Comparison of ENCODE assay signal across 34 cellular contexts in the genomic region with DNA sequence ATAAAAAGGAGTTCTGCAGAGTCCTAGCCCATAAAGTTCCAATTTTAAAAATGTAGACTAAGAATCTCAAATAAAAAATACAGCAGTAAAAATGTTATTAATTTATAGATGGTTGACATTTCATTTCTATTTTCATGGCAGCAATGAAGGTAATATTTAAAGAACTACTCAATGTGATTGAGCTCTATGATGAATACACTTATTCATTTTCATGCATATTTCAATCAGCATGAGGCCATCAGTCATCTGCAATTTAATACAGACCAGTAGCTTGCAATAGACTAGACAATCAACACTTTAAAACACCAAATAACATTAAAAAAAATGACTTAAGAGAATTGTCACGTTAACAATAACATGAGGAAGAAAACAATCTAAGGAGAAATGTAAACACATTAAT.
A peak's percentile ranks its signal among the peaks of the same experiment; 100 is the strongest.
DNase-seq lines count a peak whose midpoint lies in the region; ATAC-seq and TF ChIP-seq lines count a peak whose summit lies in the region.
"Had no signal": no experiment of that assay in that cellular context is flagged by ENCODE, and none has a peak within 500 bp of the region (broad histone marks: within the 10 kb centered on the region; RNA-seq: fewer than 3 reads in every experiment).

No MANE protein-coding gene starts in this region.

- RAD21 ChIA-PET in HCT116 (lab: Charles Lee; ENCODE audit: low non-redundant PET in 1 of 2, low total read pairs in 2 of 2, uncharacterized antibody in 2 of 2, unreplicated experiment in 2 of 2): no interaction called here

- H3K36me3 Mint-ChIP-seq in CD8-positive, alpha-beta T cell: no peaks in the 10 kb centered on the region
- H3K36me3 Mint-ChIP-seq: CD14-positive monocyte; CD4-positive, alpha-beta memory T cell; CD4-positive, CD25-positive, alpha-beta regulatory T cell; CD8-positive, alpha-beta memory T cell had no signal

- CTCF ChIA-PET in HCT116 (lab: Charles Lee): no interaction called here
- CTCF ChIA-PET in HEK293T (lab: Yijun Ruan, JAX): no interaction called here
- CTCF ChIA-PET in PC-9 (lab: Charles Lee): no interaction called here
- CTCF ChIA-PET in CD8-positive, alpha-beta T cell (lab: Charles Lee): no interaction called here

- H3K79me2 ChIP-seq in HCT116 (ENCODE audit: insufficient read depth, low read length): no peaks in the 10 kb centered on the region
- H3K79me2 ChIP-seq in PC-9 (ENCODE audit: low read depth): no peaks in the 10 kb centered on the region
- H3K79me2 ChIP-seq in neural cell (replicated peaks; ENCODE audit: insufficient read depth, low read length): no peaks in the 10 kb centered on the region

- peak overlapping the region; percentile 67 for H2AFZ ChIP-seq in HCT116 (ENCODE audit: low read depth, low read length, poor library complexity, severe bottlenecking)
- H2AFZ ChIP-seq in PC-9: 0 out of 2 replicates have a peak overlapping the region, but pooled peaks have one; percentile 36
- no peak overlapping the region for H2AFZ ChIP-seq in neural cell (ENCODE audit: low read depth, low read length)

- TF ChIP-seq POLR2A in HCT116 (IDR thresholded peaks at IDR 0.05; ENCODE audit: borderline replicate concordance, extremely low read depth, insufficient read depth, insufficient read length): no peak

- H3K27ac ChIP-seq in HCT116 (ENCODE audit: low read depth, low read length) (no peak overlapping the region), PC-9 (no peak overlapping the region), neural cell (ENCODE audit: low read length) (no peak overlapping the region)
- no peak overlapping the region for H3K27ac ChIP-seq in CD8-positive, alpha-beta T cell (ENCODE audit: low read depth, low read length)
- H3K27ac ChIP-seq: 22Rv1; A549; BLaER1; BLaER1 treated with 17β-estradiol and CSF1 and Interleukin-3, amounts not matched to agents 10 nM and 100 nM; C4-2B had no signal

- no peaks in the 10 kb centered on the region for H3F3A ChIP-seq in PC-9 (ENCODE audit: insufficient read depth, low read depth)
- H3F3A ChIP-seq in neural cell (ENCODE audit: insufficient read depth, low read length, poor library complexity, severe bottlenecking): no peaks in the 10 kb centered on the region

- TF ChIP-seq CTCF in HCT116 (IDR thresholded peaks at IDR 0.05 in 2 of 3, conservative IDR thresholded peaks at IDR 0.05 in 1 of 3; ENCODE audit: borderline replicate concordance in 1 of 3, insufficient read depth in 1 of 3, low read depth in 2 of 3, low read length in 2 of 3) (no peak), PC-9 (conservative IDR thresholded peaks at IDR 0.05) (no peak), neural cell (IDR thresholded peaks at IDR 0.05; ENCODE audit: poor library complexity, severe bottlenecking) (no peak)
- TF ChIP-seq CTCF in CD8-positive, alpha-beta T cell (IDR thresholded peaks at IDR 0.05): no peak

- ATAC-seq in HCT116 (no peak), GM21381 (IDR thresholded peaks at IDR 0.05; ENCODE audit: unreplicated experiment) (no peak)
- no peak for ATAC-seq in CD8-positive, alpha-beta T cell
- ATAC-seq: A549 had no signal

- no peaks in the 10 kb centered on the region for H3K27me3 ChIP-seq in HCT116 (ENCODE audit: insufficient read depth, low read length)
- no peaks in the 10 kb centered on the region for H3K27me3 ChIP-seq in PC-9 (ENCODE audit: insufficient read depth, low read depth)
- no peaks in the 10 kb centered on the region for H3K27me3 ChIP-seq in neural cell (ENCODE audit: insufficient read depth, low read depth, low read length)
- H3K27me3 ChIP-seq in CD8-positive, alpha-beta T cell (ENCODE audit: insufficient read depth, low read length): no peaks in the 10 kb centered on the region
- H3K27me3 ChIP-seq: BE2C; BLaER1; BLaER1 treated with 17β-estradiol and CSF1 and Interleukin-3, amounts not matched to agents 10 nM and 100 nM had no signal

- TF ChIP-seq RAD21 in HCT116 (IDR thresholded peaks at IDR 0.05; ENCODE audit: low read depth): no peak
- no peak for TF ChIP-seq RAD21 in neural cell (conservative IDR thresholded peaks at IDR 0.05)

- no peak overlapping the region for H3K4me2 ChIP-seq in HCT116 (ENCODE audit: low read length)
- no peak overlapping the region for H3K4me2 ChIP-seq in PC-9
- no peak overlapping the region for H3K4me2 ChIP-seq in neural cell (ENCODE audit: low read length)
- H3K4me2 ChIP-seq: A549; BLaER1; BLaER1 treated with 17β-estradiol and CSF1 and Interleukin-3, amounts not matched to agents 10 nM and 100 nM had no signal

- H3K4me1 Mint-ChIP-seq in CD8-positive, alpha-beta T cell (ENCODE audit: low read depth): no peaks in the 10 kb centered on the region
- H3K4me1 Mint-ChIP-seq: B cell; CD14-positive monocyte; CD4-positive, alpha-beta memory T cell; CD4-positive, CD25-positive, alpha-beta regulatory T cell; CD8-positive, alpha-beta memory T cell had no signal

- BruUV-seq in HCT116 (replicated peaks; lab: Mats Ljungman, UMichigan): no TSS peak
- BruUV-seq in PC-9 (replicated peaks; lab: Mats Ljungman, UMichigan): no TSS peak

- H3K27me3 Mint-ChIP-seq in CD8-positive, alpha-beta T cell (ENCODE audit: low read depth): no peaks in the 10 kb centered on the region
- H3K27me3 Mint-ChIP-seq: B cell; CD4-positive, alpha-beta memory T cell; CD4-positive, alpha-beta T cell; CD4-positive, CD25-positive, alpha-beta regulatory T cell; CD8-positive, alpha-beta memory T cell had no signal

- POLR2A ChIA-PET in HCT116 (lab: Charles Lee): no interaction called here
- POLR2A ChIA-PET in HEK293T (lab: Yijun Ruan, JAX): no interaction called here
- POLR2A ChIA-PET in PC-9 (lab: Charles Lee; ENCODE audit: unreplicated experiment): no interaction called here
- POLR2A ChIA-PET in CD8-positive, alpha-beta T cell (lab: Charles Lee): no interaction called here

- DNase-seq in HCT116 (ENCODE audit: low read depth, low spot score) (no peak), HEK293T (ENCODE audit: extremely low spot score) (no peak), PC-9 (no peak), DMS153 treated with DMSO at 0.1 percent for 48 hours (lab: John Stamatoyannopoulos, UW; ENCODE audit: unreplicated experiment) (no peak)
- DNase-seq in CD8-positive, alpha-beta T cell: no peak
- no peak for DNase-seq in stimulated activated CD4-positive, alpha-beta T cell treated with anti-CD3 and anti-CD28 coated beads, Interleukin-2, amount 100 ng/mL, for 24 hours
- DNase-seq: 8988T; ACHN; AML-193; BE2C; C1 segment of cervical spinal cord; Caco-2; Calu3; CD4-positive, alpha-beta memory T cell; CD4-positive, alpha-beta T cell; CD4-positive, CD25-positive, alpha-beta regulatory T cell; CD8-positive, alpha-beta memory T cell; COR-L47; DMS 273 treated with DMSO at 0.1 percent for 48 hours; DMS153; DMS53; DMS79; DMS79 treated with DMSO at 0.1 percent for 48 hours; DND-41; EL had no signal

- no peaks in the 10 kb centered on the region for H3K9me2 ChIP-seq in HCT116 (ENCODE audit: insufficient read depth)
- H3K9me2 ChIP-seq in PC-9 (ENCODE audit: insufficient read depth): no peaks in the 10 kb centered on the region
- H3K9me2 ChIP-seq in neural cell (ENCODE audit: insufficient read depth, low read length): no peaks in the 10 kb centered on the region

- H3K9ac ChIP-seq in HCT116 (ENCODE audit: low read length) (no peak overlapping the region), neural cell (ENCODE audit: low read length) (no peak overlapping the region)
- H3K9ac ChIP-seq: BLaER1; BLaER1 treated with 17β-estradiol and CSF1 and Interleukin-3, amounts not matched to agents 10 nM and 100 nM had no signal

- H3K4me3 ChIP-seq in HCT116 (replicated peaks in 1 of 2; ENCODE audit: low read depth in 1 of 2, low read length in 2 of 2): no peak overlapping the region
- no peak overlapping the region for H3K4me3 ChIP-seq in PC-9
- H3K4me3 ChIP-seq in neural cell (ENCODE audit: low read length): no peak overlapping the region
- H3K4me3 ChIP-seq in CD8-positive, alpha-beta T cell (ENCODE audit: low read depth, low read length): no peak overlapping the region
- H3K4me3 ChIP-seq: A549; BLaER1; BLaER1 treated with 17β-estradiol and CSF1 and Interleukin-3, amounts not matched to agents 10 nM and 100 nM had no signal

- no peaks in the 10 kb centered on the region for H3K36me3 ChIP-seq in HCT116 (ENCODE audit: control insufficient read depth in 1 of 2, insufficient read depth in 2 of 2, low read length in 2 of 2)
- no peaks in the 10 kb centered on the region for H3K36me3 ChIP-seq in PC-9 (ENCODE audit: low read depth)
- H3K36me3 ChIP-seq in neural cell (ENCODE audit: insufficient read depth, low read length): no peaks in the 10 kb centered on the region
- H3K36me3 ChIP-seq in CD8-positive, alpha-beta T cell (ENCODE audit: insufficient read depth, low read length): no peaks in the 10 kb centered on the region
- H3K36me3 ChIP-seq: BE2C; BLaER1; BLaER1 treated with 17β-estradiol and CSF1 and Interleukin-3, amounts not matched to agents 10 nM and 100 nM had no signal

- H3K4me1 ChIP-seq in HCT116 (ENCODE audit: control insufficient read depth in 1 of 2, insufficient read depth in 2 of 2, low read length in 2 of 2) (peaks cover 0 to 12% of the 10 kb centered on the region in 2 experiments; a peak in 2 of 4 replicates), PC-9 (replicated peaks; ENCODE audit: insufficient read depth) (no peaks in the 10 kb centered on the region)
- no peaks in the 10 kb centered on the region for H3K4me1 ChIP-seq in CD8-positive, alpha-beta T cell (ENCODE audit: insufficient read depth, low read length)
- H3K4me1 ChIP-seq: A549; BE2C; BLaER1; BLaER1 treated with 17β-estradiol and CSF1 and Interleukin-3, amounts not matched to agents 10 nM and 100 nM had no signal

- H3K4me3 Mint-ChIP-seq in CD8-positive, alpha-beta T cell: no peak overlapping the region
- H3K4me3 Mint-ChIP-seq: B cell; CD14-positive monocyte; CD4-positive, alpha-beta memory T cell; CD4-positive, alpha-beta T cell; CD4-positive, CD25-positive, alpha-beta regulatory T cell; CD8-positive, alpha-beta memory T cell had no signal

- intact Hi-C loops in HCT116 (cut with micrococcal nuclease) (no loop called here), PC-9 (cut with micrococcal nuclease; ENCODE audit: unreplicated experiment) (no loop called here)
- intact Hi-C loops in CD8-positive, alpha-beta T cell (cut with DNase I, micrococcal nuclease): no loop called here

- no peaks in the 10 kb centered on the region for H3K9me3 Mint-ChIP-seq in CD8-positive, alpha-beta T cell
- H3K9me3 Mint-ChIP-seq: CD4-positive, alpha-beta T cell; CD8-positive, alpha-beta memory T cell had no signal

- TF ChIP-seq EP300 in neural cell (conservative IDR thresholded peaks at IDR 0.05; ENCODE audit: poor library complexity, severe bottlenecking): peak; percentile 80

- H3K27ac Mint-ChIP-seq in CD8-positive, alpha-beta T cell: no peak overlapping the region
- H3K27ac Mint-ChIP-seq: B cell; CD14-positive monocyte; CD4-positive, alpha-beta memory T cell; CD4-positive, alpha-beta T cell; CD4-positive, CD25-positive, alpha-beta regulatory T cell; CD8-positive, alpha-beta memory T cell had no signal

- H3K9me3 ChIP-seq in HCT116 (ENCODE audit: control insufficient read depth in 1 of 2, insufficient read depth in 1 of 2, low read depth in 1 of 2, low read length in 2 of 2) (no peaks in the 10 kb centered on the region), PC-9 (ENCODE audit: insufficient read depth, low read depth) (no peaks in the 10 kb centered on the region), neural cell (ENCODE audit: low read length) (no peaks in the 10 kb centered on the region)
- no peaks in the 10 kb centered on the region for H3K9me3 ChIP-seq in CD8-positive, alpha-beta T cell (ENCODE audit: low read length)
- H3K9me3 ChIP-seq: BE2C; BLaER1; BLaER1 treated with 17β-estradiol and CSF1 and Interleukin-3, amounts not matched to agents 10 nM and 100 nM; Caco-2 had no signal

- H4K20me1 ChIP-seq in HCT116 (ENCODE audit: insufficient read depth) (no peaks in the 10 kb centered on the region), PC-9 (ENCODE audit: insufficient read depth) (no peaks in the 10 kb centered on the region), neural cell (ENCODE audit: insufficient read depth) (no peaks in the 10 kb centered on the region)
- H4K20me1 ChIP-seq: BLaER1; BLaER1 treated with 17β-estradiol and CSF1 and Interleukin-3, amounts not matched to agents 10 nM and 100 nM had no signal
